In genomic region chr15:29114277-29115092, GRCh38 we compare ENCODE assay signal across 16 cellular contexts.
DNase-seq lines count a peak whose midpoint lies in the region; ATAC-seq, FAIRE-seq and TF ChIP-seq lines count a peak whose summit lies in the region.
"Had no signal": no experiment of that assay in that cellular context is flagged by ENCODE, and none has a peak within 500 bp of the region (broad histone marks: within the 10 kb centered on the region; RNA-seq: fewer than 3 reads in every experiment).

No MANE protein-coding gene starts in this region.

- no peak for FAIRE-seq in D721Med (lab: Jason Lieb, UNC)
- FAIRE-seq: GM12878, pancreas, TTC549 had no signal

- no peaks in the 10 kb centered on the region for H3K36me3 Mint-ChIP-seq in type B pancreatic cell

- no peak overlapping the region for H3K27ac ChIP-seq in left ventricle myocardium inferior (replicated peaks)
- H3K27ac ChIP-seq in heart left ventricle = no peak overlapping the region
- H3K27ac ChIP-seq in ascending aorta = no peak overlapping the region
- H3K27ac ChIP-seq in mesodermal cell (ENCODE audit: low read depth, low read length, severe bottlenecking) = peak overlapping the region; percentile 59
- H3K27ac ChIP-seq: left lung, pancreas had no signal

- H3K36me3 ChIP-seq in left ventricle myocardium inferior = no peaks in the 10 kb centered on the region
- no peaks in the 10 kb centered on the region for H3K36me3 ChIP-seq in heart left ventricle
- H3K36me3 ChIP-seq in ascending aorta = no peaks in the 10 kb centered on the region
- no peaks in the 10 kb centered on the region for H3K36me3 ChIP-seq in mesodermal cell (ENCODE audit: control insufficient read depth, insufficient read depth, low read length)
- H3K36me3 ChIP-seq: left lung, pancreas had no signal

- H3K4me3 Mint-ChIP-seq in type B pancreatic cell = peak overlapping the region; percentile 77

- no peak for TF ChIP-seq POLR2A in heart left ventricle (IDR thresholded peaks at IDR 0.05)

- WGBS in heart left ventricle, 4 donors = 41 to 51% (median 45%) methylated on average over 18 of the region's 18 CpGs
- WGBS in mesodermal cell (ENCODE audit: insufficient coverage in 2 of 2), 2 experiments = 71 to 77% methylated on average over 14 to 15 of the region's 18 CpGs

- H3K4me1 Mint-ChIP-seq in type B pancreatic cell (ENCODE audit: unreplicated experiment) = peaks cover 13% of the 10 kb centered on the region

- ATAC-seq in heart left ventricle (no peak), GM21390 (IDR thresholded peaks at IDR 0.05; ENCODE audit: unreplicated experiment) (no peak)
- ATAC-seq: GM12878 had no signal

- no peaks in the 10 kb centered on the region for H3K9me3 ChIP-seq in left ventricle myocardium inferior (replicated peaks)
- no peaks in the 10 kb centered on the region for H3K9me3 ChIP-seq in heart left ventricle
- no peaks in the 10 kb centered on the region for H3K9me3 ChIP-seq in ascending aorta
- H3K9me3 ChIP-seq in mesodermal cell (ENCODE audit: control insufficient read depth, low read length) = no peaks in the 10 kb centered on the region
- H3K9me3 ChIP-seq: left lung, pancreas had no signal

- H3K27me3 ChIP-seq in left ventricle myocardium inferior (ENCODE audit: low read depth) (peaks cover 73% of the 10 kb centered on the region), heart left ventricle (peaks cover 0 to 42% (median 9%) of the 10 kb centered on the region in 9 donors), ascending aorta (no peaks in the 10 kb centered on the region)
- H3K27me3 ChIP-seq: pancreas had no signal

- H3K9me3 Mint-ChIP-seq in type B pancreatic cell = no peaks in the 10 kb centered on the region

- TF ChIP-seq CTCF in left ventricle myocardium inferior (IDR thresholded peaks at IDR 0.05; ENCODE audit: borderline replicate concordance) = no peak
- no peak for TF ChIP-seq CTCF in heart left ventricle (IDR thresholded peaks at IDR 0.05)
- no peak for TF ChIP-seq CTCF in ascending aorta (IDR thresholded peaks at IDR 0.05)
- no peak for TF ChIP-seq CTCF in type B pancreatic cell (conservative IDR thresholded peaks at IDR 0.05)
- no peak for TF ChIP-seq CTCF in D721Med (IDR thresholded peaks at IDR 0.05; ENCODE audit: insufficient read depth, missing control alignments)

- peak overlapping the region; percentile 63 for H3K27ac Mint-ChIP-seq in type B pancreatic cell

- DNase-seq in left ventricle myocardium inferior (no peak), heart left ventricle (no peak), ascending aorta (ENCODE audit: low spot score in 2 of 2) (no peak), type B pancreatic cell (ENCODE audit: extremely low spot score, unreplicated experiment) (no peak), D721Med (ENCODE audit: insufficient read length, low spot score) (no peak), SIG-M5 treated with dmso at 0.1 percent for 504 hours (lab: John Stamatoyannopoulos, UW; ENCODE audit: unreplicated experiment) (no peak)
- DNase-seq: Karpas-422, NCI-H1930, NCI-H774, SIG-M5 had no signal

- intact Hi-C loops in left ventricle myocardium inferior (cut with micrococcal nuclease) = no loop called here
- intact Hi-C loops in heart left ventricle (cut with DNase I) = no loop called here
- intact Hi-C loops in ascending aorta (cut with DNase I) = no loop called here

- peak overlapping the region; percentile 59 for H3K4me3 ChIP-seq in left ventricle myocardium inferior
- peak overlapping the region in 1 of 12 donors; percentile 52 for H3K4me3 ChIP-seq in heart left ventricle
- H3K4me3 ChIP-seq in ascending aorta = peak overlapping the region; percentile 48 to 65
- no peak overlapping the region for H3K4me3 ChIP-seq in mesodermal cell (ENCODE audit: extremely low read depth, insufficient read depth, low read length, poor library complexity, severe bottlenecking)
- H3K4me3 ChIP-seq: GM12878 had no signal

- H3K4me1 ChIP-seq in left ventricle myocardium inferior = peaks cover 10% of the 10 kb centered on the region
- peaks cover 0 to 12% (median 0%) of the 10 kb centered on the region in 12 donors for H3K4me1 ChIP-seq in heart left ventricle
- peaks cover 0 to 5% of the 10 kb centered on the region in 2 donors for H3K4me1 ChIP-seq in ascending aorta
- peaks cover 14% of the 10 kb centered on the region for H3K4me1 ChIP-seq in mesodermal cell (ENCODE audit: control insufficient read depth, insufficient read depth, low read length, poor library complexity, severe bottlenecking)
- H3K4me1 ChIP-seq: pancreas had no signal

- peaks cover 5% of the 10 kb centered on the region for H3K27me3 Mint-ChIP-seq in type B pancreatic cell
